Comparison of ENCODE assay signal across 15 cellular contexts in the genomic region with DNA sequence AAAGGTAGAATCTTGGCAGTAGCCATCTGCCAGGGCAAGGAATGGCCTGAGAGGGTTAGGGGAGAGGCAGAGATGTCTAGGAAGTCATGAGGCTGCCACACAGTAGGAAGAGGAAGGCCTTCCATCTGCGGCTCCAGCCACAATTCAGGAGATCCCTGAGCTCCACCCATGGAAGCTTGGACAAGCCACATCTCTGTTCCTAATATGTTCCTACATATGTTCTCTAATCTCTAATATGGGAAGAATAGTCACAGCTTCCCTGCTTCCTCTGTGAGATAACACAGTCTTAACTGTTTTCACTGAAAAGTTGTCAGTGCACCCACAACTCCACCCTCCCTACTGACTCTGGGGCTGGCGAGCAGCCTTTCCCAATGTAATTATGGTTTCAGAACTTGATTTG.
A peak's percentile ranks its signal among the peaks of the same experiment; 100 is the strongest.
DNase-seq lines count a peak whose midpoint lies in the region; ATAC-seq, FAIRE-seq and TF ChIP-seq lines count a peak whose summit lies in the region.
"Had no signal": no experiment of that assay in that cellular context is flagged by ENCODE, and none has a peak within 500 bp of the region (broad histone marks: within the 10 kb centered on the region; RNA-seq: fewer than 3 reads in every experiment).

No MANE protein-coding gene starts in this region.

- H2BK12ac ChIP-seq in H1 (ENCODE audit: low read depth, low read length) (no peak overlapping the region), mesenchymal stem cell (ENCODE audit: low read length in 2 of 2) (peak overlapping the region; percentile 20 to 80)

- H2BK20ac ChIP-seq in IMR-90 (ENCODE audit: low read depth, low read length) (peak overlapping the region; percentile 99), H1 (ENCODE audit: low read length) (no peak overlapping the region)

- H3K4me2 ChIP-seq in IMR-90 (ENCODE audit: low read depth, low read length) (no peak overlapping the region), H1 (ENCODE audit: insufficient read depth in 1 of 2, low read depth in 2 of 2, low read length in 2 of 2) (no peak overlapping the region), mesenchymal stem cell (ENCODE audit: low read length, poor library complexity, severe bottlenecking) (no peak overlapping the region)

- H3K79me1 ChIP-seq in IMR-90 (ENCODE audit: low read depth in 1 of 2, low read length in 2 of 2) (no peaks in the 10 kb centered on the region), H1 (ENCODE audit: low read depth, low read length) (no peaks in the 10 kb centered on the region), mesenchymal stem cell (replicated peaks; ENCODE audit: low read length, poor library complexity, severe bottlenecking) (no peaks in the 10 kb centered on the region)

- FAIRE-seq in H1 (lab: Jason Lieb, UNC): no peak

- POLR2A ChIA-PET in IMR-90 (lab: Charles Lee; ENCODE audit: unreplicated experiment) (no interaction called here), H1 (lab: Charles Lee; ENCODE audit: partially characterized antibody) (no interaction called here)

- no TSS peak for BruUV-seq in IMR-90 (replicated peaks; lab: Mats Ljungman, UMichigan)

- H3K14ac ChIP-seq in IMR-90 (replicated peaks; ENCODE audit: low read depth, low read length): peak overlapping the region; percentile 94
- H3K14ac ChIP-seq in H1 (ENCODE audit: insufficient read length): peak overlapping the region; percentile 38
- no peak overlapping the region for H3K14ac ChIP-seq in mesenchymal stem cell (ENCODE audit: low read length in 2 of 2)

- H3K4me1 ChIP-seq in IMR-90 (ENCODE audit: control insufficient read depth, insufficient read depth, low read length) (peaks cover 6% of the 10 kb centered on the region; the same call in 1 of the 2 replicates), H1 (replicated peaks in 1 of 4; ENCODE audit: control insufficient read depth in 3 of 4, insufficient read depth in 4 of 4, low read length in 3 of 4) (peaks cover 1 to 7% (median 4%) of the 10 kb centered on the region in 4 experiments; a peak in 5 of 7 replicates), mesenchymal stem cell (ENCODE audit: control insufficient read depth, insufficient read depth, low read depth, low read length) (peaks cover 10% of the 10 kb centered on the region), suprapubic skin (peaks cover 15% of the 10 kb centered on the region)
- H3K4me1 ChIP-seq: Peyer's patch had no signal

- H3K9ac ChIP-seq in IMR-90 (ENCODE audit: low read depth, low read length) (no peak overlapping the region), H1 (replicated peaks in 1 of 4; ENCODE audit: extremely low read depth in 1 of 4, low read depth in 3 of 4, low read length in 3 of 4) (no peak overlapping the region), mesenchymal stem cell (ENCODE audit: low read length) (peak overlapping the region; percentile 60)
- H3K9ac ChIP-seq: BLaER1 treated with 17β-estradiol and CSF1 and Interleukin-3, amounts not matched to agents 10 nM and 100 nM had no signal

- H4K20me1 ChIP-seq in IMR-90 (ENCODE audit: insufficient read depth, low read length) (no peaks in the 10 kb centered on the region), H1 (replicated peaks in 1 of 2; ENCODE audit: control insufficient read depth in 1 of 2, insufficient read depth in 2 of 2, low read length in 2 of 2) (no peaks in the 10 kb centered on the region)
- H4K20me1 ChIP-seq: BLaER1 treated with 17β-estradiol and CSF1 and Interleukin-3, amounts not matched to agents 10 nM and 100 nM had no signal

- H3K36me3 ChIP-seq in IMR-90 (ENCODE audit: control insufficient read depth, insufficient read depth, low read length): no peaks in the 10 kb centered on the region
- no peaks in the 10 kb centered on the region; a peak in 1 of 8 replicates for H3K36me3 ChIP-seq in H1 (ENCODE audit: control insufficient read depth in 2 of 4, insufficient read depth in 4 of 4, low read length in 3 of 4)
- no peaks in the 10 kb centered on the region for H3K36me3 ChIP-seq in mesenchymal stem cell (ENCODE audit: control insufficient read depth in 1 of 2, insufficient read depth in 2 of 2, low read depth in 1 of 2, low read length in 2 of 2)
- no peaks in the 10 kb centered on the region for H3K36me3 ChIP-seq in suprapubic skin
- H3K36me3 ChIP-seq: BLaER1 treated with 17β-estradiol and CSF1 and Interleukin-3, amounts not matched to agents 10 nM and 100 nM; Peyer's patch had no signal

- dilution Hi-C loops in IMR-90 (cut with HindIII; ENCODE audit: low sequenced_read_pairs, unreplicated experiment): no loop called here

- H2BK5ac ChIP-seq in IMR-90 (ENCODE audit: low read depth, low read length, poor library complexity, severe bottlenecking) (peak overlapping the region; percentile 86), H1 (ENCODE audit: low read depth, low read length) (no peak overlapping the region), mesenchymal stem cell (ENCODE audit: low read depth, low read length, poor library complexity, severe bottlenecking) (no peak overlapping the region)

- H2BK120ac ChIP-seq in IMR-90 (ENCODE audit: low read depth, low read length) (peak overlapping the region; percentile 97), H1 (replicated peaks; ENCODE audit: low read depth, low read length) (peak overlapping the region; percentile 23), mesenchymal stem cell (ENCODE audit: low read depth, low read length) (no peak overlapping the region)

- no peak for TF ChIP-seq RAD21 in IMR-90 (IDR thresholded peaks at IDR 0.05; ENCODE audit: low read length)
- no peak for TF ChIP-seq RAD21 in H1 (IDR thresholded peaks at IDR 0.05 in 1 of 2, conservative IDR thresholded peaks at IDR 0.05 in 1 of 2; ENCODE audit: low read depth in 2 of 2, low read length in 2 of 2)

- H4K91ac ChIP-seq in IMR-90 (ENCODE audit: insufficient read depth, low read depth, low read length) (peak overlapping the region; percentile 95), H1 (replicated peaks; ENCODE audit: insufficient read length, low read length) (peak overlapping the region; percentile 59), mesenchymal stem cell (ENCODE audit: low read length) (peak overlapping the region; percentile 21)

- TF ChIP-seq POLR2A in IMR-90 (IDR thresholded peaks at IDR 0.05; ENCODE audit: low read depth, low read length) (no peak), H1 (IDR thresholded peaks at IDR 0.05; ENCODE audit: control extremely low read depth in 1 of 2, low read depth in 2 of 2, low read length in 2 of 2) (no peak), suprapubic skin (IDR thresholded peaks at IDR 0.05) (no peak)

- H3K4me3 ChIP-seq in IMR-90 (ENCODE audit: insufficient read depth, low read depth, low read length) (no peak overlapping the region), H1 (ENCODE audit: extremely low read depth in 1 of 4, insufficient read depth in 2 of 4, low read depth in 3 of 4, low read length in 4 of 4) (no peak overlapping the region), mesenchymal stem cell (ENCODE audit: insufficient read depth in 1 of 2, low read depth in 1 of 2, low read length in 2 of 2) (no peak overlapping the region), suprapubic skin (no peak overlapping the region)
- H3K4me3 ChIP-seq: BLaER1 treated with 17β-estradiol and CSF1 and Interleukin-3, amounts not matched to agents 10 nM and 100 nM; Peyer's patch had no signal

- H3K23me2 ChIP-seq in H1 (ENCODE audit: low read depth, low read length): no peaks in the 10 kb centered on the region

- H2BK15ac ChIP-seq in IMR-90 (ENCODE audit: low read depth, low read length) (peak overlapping the region; percentile 94), H1 (ENCODE audit: low read length) (no peak overlapping the region), mesenchymal stem cell (ENCODE audit: low read depth, poor library complexity, severe bottlenecking) (no peak overlapping the region)

- in situ Hi-C loops in IMR-90 (cut with MboI; ENCODE audit: low sequenced_read_pairs): no loop called here

- H3K9me3 ChIP-seq in IMR-90 (ENCODE audit: control insufficient read depth, insufficient read depth, low read length): no peaks in the 10 kb centered on the region
- H3K9me3 ChIP-seq in H1 (ENCODE audit: insufficient read depth in 2 of 2, low read depth in 1 of 2, low read length in 1 of 2): no peaks in the 10 kb centered on the region
- H3K9me3 ChIP-seq in mesenchymal stem cell (ENCODE audit: control insufficient read depth, low read length): no peaks in the 10 kb centered on the region
- H3K9me3 ChIP-seq in suprapubic skin: no peaks in the 10 kb centered on the region
- H3K9me3 ChIP-seq: Peyer's patch had no signal

- WGBS in IMR-90 (ENCODE audit: extremely low coverage in 2 of 2, insufficient read length in 1 of 2), 2 experiments: no CpG with 5 or more reads among the region's 2 CpGs
- WGBS in H1 (ENCODE audit: extremely low coverage in 1 of 2, insufficient coverage in 1 of 2, insufficient read length in 1 of 2, insufficient replicate concordance in 2 of 2, low coverage in 1 of 2, low lambda C conversion rate in 2 of 2, missing lambda C conversion rate in 1 of 2), 2 experiments: 94% methylated on average over 2 of the region's 2 CpGs; no CpG with 5 or more reads in 1 of the 2 experiments
- 100% methylated on average over 1 of the region's 2 CpGs for WGBS in mesenchymal stem cell
- WGBS in suprapubic skin: 75% methylated on average over 2 of the region's 2 CpGs

- H3K27me3 ChIP-seq in IMR-90 (ENCODE audit: control insufficient read depth, insufficient read depth, low read length): no peaks in the 10 kb centered on the region
- H3K27me3 ChIP-seq in H1 (replicated peaks in 1 of 4; ENCODE audit: control insufficient read depth in 3 of 4, extremely low read depth in 1 of 4, insufficient read depth in 3 of 4, low read length in 3 of 4): no peaks in the 10 kb centered on the region
- H3K27me3 ChIP-seq in mesenchymal stem cell (ENCODE audit: control insufficient read depth in 1 of 2, insufficient read depth in 1 of 2, low read length in 2 of 2): no peaks in the 10 kb centered on the region
- H3K27me3 ChIP-seq in suprapubic skin: no peaks in the 10 kb centered on the region
- H3K27me3 ChIP-seq: BLaER1 treated with 17β-estradiol and CSF1 and Interleukin-3, amounts not matched to agents 10 nM and 100 nM; Peyer's patch had no signal

- H2AFZ ChIP-seq in IMR-90 (replicated peaks; ENCODE audit: low read length, poor library complexity) (peak overlapping the region; percentile 74), H1 (ENCODE audit: low read length) (no peak overlapping the region), mesenchymal stem cell (ENCODE audit: low read depth, low read length) (no peak overlapping the region)

- H4K8ac ChIP-seq in IMR-90 (ENCODE audit: low read depth in 2 of 2, low read length in 2 of 2) (peak overlapping the region; percentile 49 to 84), H1 (ENCODE audit: extremely low read depth, insufficient read depth, low read length) (peak overlapping the region; percentile 12), mesenchymal stem cell (ENCODE audit: low read length) (no peak overlapping the region)

- H3K56ac ChIP-seq in IMR-90 (ENCODE audit: extremely low read depth, insufficient read depth, low read length): no peak overlapping the region
- no peak overlapping the region for H3K56ac ChIP-seq in H1 (replicated peaks; ENCODE audit: insufficient read length, low read depth, low read length)

- H3K9me1 ChIP-seq in IMR-90 (ENCODE audit: insufficient read depth, low read length): peaks cover 18% of the 10 kb centered on the region; the same call in 1 of the 2 replicates

- no peaks in the 10 kb centered on the region for H3K79me2 ChIP-seq in H1 (ENCODE audit: control insufficient read depth in 1 of 2, insufficient read depth in 2 of 2, low read length in 2 of 2)

- CTCF ChIA-PET in IMR-90 (lab: Yijun Ruan, JAX) (no interaction called here), H1 (lab: Charles Lee; ENCODE audit: partially characterized antibody) (interaction anchor here (1.0 to 2.0 kb wide), 4 partner anchors 9 to 189 kb away, joined by 3 to 6 read pairs (median 4); no protein-coding TSS in a partner anchor)

- peak overlapping the region; percentile 93 for H3K4ac ChIP-seq in IMR-90 (ENCODE audit: low read depth, low read length)
- peak overlapping the region; percentile 59 for H3K4ac ChIP-seq in H1 (replicated peaks; ENCODE audit: insufficient read length, low read depth, low read length)
- H3K4ac ChIP-seq in mesenchymal stem cell (ENCODE audit: low read depth in 1 of 2, low read length in 2 of 2): peak overlapping the region in 1 of 2 experiments; percentile 40

- peak overlapping the region; percentile 13; the same call in 1 of the 2 replicates for H4K5ac ChIP-seq in IMR-90 (ENCODE audit: low read depth, low read length)
- H4K5ac ChIP-seq in H1 (ENCODE audit: insufficient read length, low read depth, low read length): no peak overlapping the region

- H2AK5ac ChIP-seq in IMR-90 (ENCODE audit: low read depth, low read length) (peak overlapping the region; percentile 96), H1 (ENCODE audit: low read depth, low read length) (no peak overlapping the region), mesenchymal stem cell (ENCODE audit: low read length, severe bottlenecking) (peak overlapping the region; percentile 63)

- ATAC-seq in IMR-90 (ENCODE audit: low read depth): no peak
- no peak for ATAC-seq in HG03342 (IDR thresholded peaks at IDR 0.05; ENCODE audit: unreplicated experiment)

- no peak for TF ChIP-seq EP300 in H1 (IDR thresholded peaks at IDR 0.05; ENCODE audit: borderline replicate concordance in 1 of 2, low read depth in 2 of 2, low read length in 2 of 2)
- TF ChIP-seq EP300 in suprapubic skin (IDR thresholded peaks at IDR 0.05): no peak

- H3K23ac ChIP-seq in IMR-90 (ENCODE audit: low read depth, low read length) (peak overlapping the region; percentile 45; the same call in 1 of the 2 replicates), H1 (ENCODE audit: insufficient read length) (no peak overlapping the region), mesenchymal stem cell (ENCODE audit: low read length in 2 of 2) (no peak overlapping the region)

- TF ChIP-seq CTCF in IMR-90 (conservative IDR thresholded peaks at IDR 0.05; ENCODE audit: low read depth, low read length): no peak
- no peak for TF ChIP-seq CTCF in H1 (IDR thresholded peaks at IDR 0.05; ENCODE audit: control extremely low read depth in 1 of 3, insufficient read depth in 1 of 3, low read depth in 1 of 3, low read length in 3 of 3)
- TF ChIP-seq CTCF in suprapubic skin (IDR thresholded peaks at IDR 0.05): no peak

- DNase-seq in IMR-90 (no peak), H1 (ENCODE audit: low read depth in 1 of 2, low spot score in 2 of 2) (no peak), mesenchymal stem cell (no peak), suprapubic skin (ENCODE audit: low spot score in 2 of 2) (no peak), RKO (ENCODE audit: low spot score) (no peak), NAMALWA (ENCODE audit: low spot score) (no peak), NCI-H524 treated with DMSO at 0.1 percent for 48 hours (lab: John Stamatoyannopoulos, UW) (no peak)
- DNase-seq: DMS153, MV-4-11, NCI-H146, NCI-H345, NCI-H774, Peyer's patch had no signal

- intact Hi-C loops in IMR-90 (cut with micrococcal nuclease): no loop called here

- peak overlapping the region; percentile 26; the same call in 1 of the 2 replicates for H3K18ac ChIP-seq in IMR-90 (ENCODE audit: low read depth, low read length)
- no peak overlapping the region for H3K18ac ChIP-seq in H1 (ENCODE audit: extremely low read depth, low read length)
- peak overlapping the region; percentile 60 to 67 for H3K18ac ChIP-seq in mesenchymal stem cell (ENCODE audit: low read depth in 1 of 2, low read length in 2 of 2)

- H2AK9ac ChIP-seq in IMR-90 (replicated peaks; ENCODE audit: low read depth, low read length, poor library complexity): peak overlapping the region; percentile 96

- H3K27ac ChIP-seq in IMR-90 (ENCODE audit: insufficient read depth, low read length): peak overlapping the region; percentile 15; the same call in 1 of the 2 replicates
- no peak overlapping the region for H3K27ac ChIP-seq in H1 (ENCODE audit: low read depth, low read length)
- H3K27ac ChIP-seq in mesenchymal stem cell (ENCODE audit: low read length, poor library complexity, severe bottlenecking): peak overlapping the region; percentile 0
- peak overlapping the region; percentile 38 for H3K27ac ChIP-seq in suprapubic skin
- H3K27ac ChIP-seq: BLaER1 treated with 17β-estradiol and CSF1 and Interleukin-3, amounts not matched to agents 10 nM and 100 nM; Peyer's patch had no signal

Comparison
In these comparisons a context has a peak if more than half of its experiments do, and no peak if none do; other contexts are left out.
1. H3K14ac ChIP-seq: peak in IMR-90 (single experiment) and H1 (single experiment); none in mesenchymal stem cell (0 of 2).
2. H4K91ac ChIP-seq: peak in every context shown above with its lines; median percentile 95 in IMR-90; 59 in H1; 21 in mesenchymal stem cell.